ENCODE assay signal across 18 cellular contexts in the genomic region with DNA sequence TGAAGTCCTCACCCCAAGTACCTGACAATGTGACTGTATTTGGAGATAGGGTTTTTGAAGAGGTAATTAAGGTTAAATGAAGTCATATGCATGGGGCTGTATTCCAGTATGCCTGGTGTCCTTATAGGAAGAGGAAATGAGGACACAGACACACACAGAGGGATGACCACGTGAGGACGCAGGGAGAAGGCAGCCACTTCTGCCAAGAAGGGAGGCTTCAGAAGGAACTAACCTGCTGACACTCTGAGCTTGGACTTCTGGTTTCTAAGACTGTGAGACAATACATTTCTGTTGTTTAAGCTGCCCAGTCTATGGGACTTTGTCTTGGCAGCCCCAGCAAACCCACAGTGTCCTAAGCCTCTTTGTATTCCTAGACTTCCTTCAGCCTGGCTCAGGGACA. TPM values are rescaled to one million over a fixed set of nuclear protein-coding genes. Genes with fewer than 3 reads are reported as not detected.
DNase-seq lines count a peak whose midpoint lies in the region; ATAC-seq lines count a peak whose summit lies in the region.
"Had no signal": no experiment of that assay in that cellular context is flagged by ENCODE, and none has a peak within 500 bp of the region (broad histone marks: within the 10 kb centered on the region; RNA-seq: fewer than 3 reads in every experiment).

No MANE protein-coding gene starts in this region.

- H3K27ac ChIP-seq in BLaER1 treated with 17β-estradiol and CSF1 and Interleukin-3, amounts not matched to agents 10 nM and 100 nM: peak overlapping the region in 10 of 11 experiments; percentile 70 to 94 (median 88); a peak in 20 of 22 replicates
- H3K27ac ChIP-seq in epithelial cell of prostate: peak overlapping the region; percentile 95
- no peak overlapping the region for H3K27ac ChIP-seq in naive thymus-derived CD4-positive, alpha-beta T cell (ENCODE audit: low read depth, low read length)
- H3K27ac ChIP-seq: WERI-Rb-1 had no signal

- peak; percentile 45 for ATAC-seq in naive thymus-derived CD4-positive, alpha-beta T cell
- no peak for ATAC-seq in activated CD4-positive, alpha-beta T cell treated with anti-CD3 and anti-CD28 coated beads for 36 hours
- no peak for ATAC-seq in GM19328 (IDR thresholded peaks at IDR 0.05; ENCODE audit: unreplicated experiment)
- no peak for ATAC-seq in HG03460 (IDR thresholded peaks at IDR 0.05; ENCODE audit: unreplicated experiment)

- intact Hi-C loops in naive thymus-derived CD4-positive, alpha-beta T cell (cut with micrococcal nuclease): no loop called here
- intact Hi-C loops in activated CD4-positive, alpha-beta T cell treated with anti-CD3 and anti-CD28 coated beads for 36 hours (cut with DNase I, micrococcal nuclease): no loop called here

- CTCF ChIA-PET in naive thymus-derived CD4-positive, alpha-beta T cell (lab: Charles Lee): no interaction called here
- CTCF ChIA-PET in activated CD4-positive, alpha-beta T cell treated with anti-CD3 and anti-CD28 coated beads for 36 hours (lab: Charles Lee): interaction anchor here (1.6 kb wide), 1 partner anchor 14 kb away, joined by 5 read pairs; no protein-coding TSS in a partner anchor

- H3K9me3 ChIP-seq in BLaER1 treated with 17β-estradiol and CSF1 and Interleukin-3, amounts not matched to agents 10 nM and 100 nM (replicated peaks in 1 of 11): no peaks in the 10 kb centered on the region
- no peaks in the 10 kb centered on the region for H3K9me3 ChIP-seq in naive thymus-derived CD4-positive, alpha-beta T cell (ENCODE audit: control insufficient read depth in 2 of 3, low read length in 3 of 3)

- no peaks in the 10 kb centered on the region for H3K9me3 Mint-ChIP-seq in naive thymus-derived CD4-positive, alpha-beta T cell
- H3K9me3 Mint-ChIP-seq in activated CD4-positive, alpha-beta T cell treated with anti-CD3 and anti-CD28 coated beads for 36 hours (ENCODE audit: low read depth): no peaks in the 10 kb centered on the region
- H3K9me3 Mint-ChIP-seq: activated CD4-positive, alpha-beta memory T cell treated with anti-CD3 and anti-CD28 coated beads for 36 hours; T-helper 1 cell treated with Interleukin-12 subunit alpha and Interleukin-12 subunit beta and Interleukin-4 antibody, amounts not matched to agents 30 μg/mL and 1 μg/mL, for 36 hours had no signal

- no peak overlapping the region for H3K4me3 ChIP-seq in BLaER1 treated with 17β-estradiol and CSF1 and Interleukin-3, amounts not matched to agents 10 nM and 100 nM
- no peak overlapping the region for H3K4me3 ChIP-seq in naive thymus-derived CD4-positive, alpha-beta T cell (ENCODE audit: low read length)

- H3K4me3 Mint-ChIP-seq in naive thymus-derived CD4-positive, alpha-beta T cell: no peak overlapping the region
- no peak overlapping the region for H3K4me3 Mint-ChIP-seq in activated CD4-positive, alpha-beta T cell treated with anti-CD3 and anti-CD28 coated beads for 36 hours
- H3K4me3 Mint-ChIP-seq: activated CD4-positive, alpha-beta memory T cell treated with anti-CD3 and anti-CD28 coated beads for 36 hours; T-helper 1 cell treated with Interleukin-12 subunit alpha and Interleukin-12 subunit beta and Interleukin-4 antibody, amounts not matched to agents 30 μg/mL and 1 μg/mL, for 36 hours had no signal

- no peak overlapping the region for H3K27ac Mint-ChIP-seq in naive thymus-derived CD4-positive, alpha-beta T cell
- no peak overlapping the region for H3K27ac Mint-ChIP-seq in activated CD4-positive, alpha-beta T cell treated with anti-CD3 and anti-CD28 coated beads for 36 hours
- H3K27ac Mint-ChIP-seq: activated CD4-positive, alpha-beta memory T cell treated with anti-CD3 and anti-CD28 coated beads for 36 hours; T-helper 1 cell treated with Interleukin-12 subunit alpha and Interleukin-12 subunit beta and Interleukin-4 antibody, amounts not matched to agents 30 μg/mL and 1 μg/mL, for 36 hours had no signal

- peak overlapping the region in 8 of 11 experiments; percentile 6 to 79 (median 68); a peak in 13 of 22 replicates for H3K9ac ChIP-seq in BLaER1 treated with 17β-estradiol and CSF1 and Interleukin-3, amounts not matched to agents 10 nM and 100 nM

- peaks cover 0 to 4% (median 0%) of the 10 kb centered on the region in 5 donors for H3K36me3 Mint-ChIP-seq in naive thymus-derived CD4-positive, alpha-beta T cell
- H3K36me3 Mint-ChIP-seq in activated CD4-positive, alpha-beta T cell treated with anti-CD3 and anti-CD28 coated beads for 36 hours (ENCODE audit: low read depth): no peaks in the 10 kb centered on the region
- H3K36me3 Mint-ChIP-seq: activated CD4-positive, alpha-beta memory T cell treated with anti-CD3 and anti-CD28 coated beads for 36 hours had no signal

- H3K36me3 ChIP-seq in BLaER1 treated with 17β-estradiol and CSF1 and Interleukin-3, amounts not matched to agents 10 nM and 100 nM: no peaks in the 10 kb centered on the region
- H3K36me3 ChIP-seq in naive thymus-derived CD4-positive, alpha-beta T cell (ENCODE audit: control insufficient read depth in 2 of 3, insufficient read depth in 3 of 3, low read length in 3 of 3): no peaks in the 10 kb centered on the region
- H3K36me3 ChIP-seq: WERI-Rb-1 had no signal

- no peaks in the 10 kb centered on the region for H4K20me1 ChIP-seq in BLaER1 treated with 17β-estradiol and CSF1 and Interleukin-3, amounts not matched to agents 10 nM and 100 nM

- H3K4me2 ChIP-seq in BLaER1 treated with 17β-estradiol and CSF1 and Interleukin-3, amounts not matched to agents 10 nM and 100 nM: peak overlapping the region; percentile 69 to 98 (median 93); a peak in 21 of 22 replicates

- H3K27me3 Mint-ChIP-seq in naive thymus-derived CD4-positive, alpha-beta T cell: peaks cover 0 to 23% (median 5%) of the 10 kb centered on the region in 5 donors
- peaks cover 2% of the 10 kb centered on the region for H3K27me3 Mint-ChIP-seq in activated CD4-positive, alpha-beta T cell treated with anti-CD3 and anti-CD28 coated beads for 36 hours

- DNase-seq in MV-4-11 (lab: John Stamatoyannopoulos, UW) (peak; percentile 70), epithelial cell of prostate (ENCODE audit: low read depth, low spot score) (no peak), HUDEP-2 (lab: John Stamatoyannopoulos, UW; ENCODE audit: unreplicated experiment in 76 of 76) (no peak)
- DNase-seq in naive thymus-derived CD4-positive, alpha-beta T cell: no peak
- DNase-seq in activated CD4-positive, alpha-beta T cell treated with anti-CD3 and anti-CD28 coated beads for 36 hours: no peak
- DNase-seq: activated CD4-positive, alpha-beta memory T cell treated with anti-CD3 and anti-CD28 coated beads for 36 hours; activated naive CD4-positive, alpha-beta T cell treated with Interleukin-2 at 50 U/mL for 16 hours; activated T-cell treated with anti-CD3 and anti-CD28 coated beads, Interleukin-2, amount 50 U/mL, for 1 hour; Calu3; cortex of kidney; NCI-H1436; occipital lobe; stimulated activated CD4-positive, alpha-beta T cell treated with anti-CD3 and anti-CD28 coated beads, Interleukin-2, amount 100 ng/mL, for 48 hours; WERI-Rb-1 had no signal

- peaks cover 0 to 10% (median 3%) of the 10 kb centered on the region in 7 donors for H3K4me1 Mint-ChIP-seq in naive thymus-derived CD4-positive, alpha-beta T cell
- H3K4me1 Mint-ChIP-seq in activated CD4-positive, alpha-beta T cell treated with anti-CD3 and anti-CD28 coated beads for 36 hours: peaks cover 2% of the 10 kb centered on the region

- H3K27me3 ChIP-seq in BLaER1 treated with 17β-estradiol and CSF1 and Interleukin-3, amounts not matched to agents 10 nM and 100 nM: no peaks in the 10 kb centered on the region
- H3K27me3 ChIP-seq in naive thymus-derived CD4-positive, alpha-beta T cell (ENCODE audit: control insufficient read depth in 2 of 2, insufficient read depth in 2 of 2, low read length in 2 of 2): no peaks in the 10 kb centered on the region

- POLR2A ChIA-PET in naive thymus-derived CD4-positive, alpha-beta T cell (lab: Charles Lee): no interaction called here
- POLR2A ChIA-PET in activated CD4-positive, alpha-beta T cell treated with anti-CD3 and anti-CD28 coated beads for 36 hours (lab: Charles Lee): no interaction called here

- H3K4me1 ChIP-seq in BLaER1 treated with 17β-estradiol and CSF1 and Interleukin-3, amounts not matched to agents 10 nM and 100 nM: peaks cover 61 to 76% (median 69%) of the 10 kb centered on the region in 10 experiments
- peaks cover 5 to 6% of the 10 kb centered on the region in 2 donors for H3K4me1 ChIP-seq in naive thymus-derived CD4-positive, alpha-beta T cell (ENCODE audit: control insufficient read depth in 2 of 2, insufficient read depth in 2 of 2, low read length in 2 of 2)

RNA-seq across cellular contexts. Expression of a gene that starts 3.0 kb away (rescaled TPM):
- total RNA-seq in naive thymus-derived CD4-positive, alpha-beta T cell: 1 to 10 TPM; 1.5 to 9.6 (median 3.8) TPM
- 1 to 10 TPM in 1 of 2 donors, under 1 TPM in 1; 0.36 to 1.5 TPM for polyA plus RNA-seq in naive thymus-derived CD4-positive, alpha-beta T cell
- under 1 TPM; 0.39 to 0.76 TPM for total RNA-seq in activated CD4-positive, alpha-beta T cell treated with anti-CD3 and anti-CD28 coated beads for 36 hours
